Comparison of ENCODE assay signal across 10 cellular contexts in genomic region chr2:86375623-86376022, GRCh38. TPM values are rescaled to one million over a fixed set of nuclear protein-coding genes. Genes with fewer than 3 reads are reported as not detected.
"Had no signal": no experiment of that assay in that cellular context is flagged by ENCODE, and none has a peak within 500 bp of the region (broad histone marks: within the 10 kb centered on the region; RNA-seq: fewer than 3 reads in every experiment).

No MANE protein-coding gene starts in this region.

- DNase-seq: H9, HCEC 1CT, IMR-90, KBM-7 had no signal

- H3K4me2 ChIP-seq: GM23338, KMS-11 had no signal

- H3K27ac ChIP-seq: HL-60, KMS-11 had no signal

- H3K27ac Mint-ChIP-seq: GM23338, H9 had no signal

- ATAC-seq: GM23338 had no signal

- FAIRE-seq: H1, H54 had no signal

- H2AFZ ChIP-seq: GM23338 had no signal

- H3K4me3 ChIP-seq: GM23338 had no signal

- H3K4me1 Mint-ChIP-seq: GM23338, H9 had no signal

- H3K4me3 Mint-ChIP-seq: GM23338, H9 had no signal

- H3K9ac ChIP-seq: KMS-11 had no signal

RNA-seq across cellular contexts. Expression of gene REEP1, which starts 38.2 kb away (rescaled TPM):
- total RNA-seq: HT1080 had no signal
